14 cellular contexts compared by ENCODE assay signal in genomic region chr6:37205189-37205996, GRCh38. TPM values are rescaled to one million over a fixed set of nuclear protein-coding genes. Genes with fewer than 3 reads are reported as not detected.
DNase-seq lines count a peak whose midpoint lies in the region; ATAC-seq and TF ChIP-seq lines count a peak whose summit lies in the region.
"Had no signal": no experiment of that assay in that cellular context is flagged by ENCODE, and none has a peak within 500 bp of the region (broad histone marks: within the 10 kb centered on the region; RNA-seq: fewer than 3 reads in every experiment).

No MANE protein-coding gene starts in this region.

- H3K4me1 ChIP-seq in IMR-90 (ENCODE audit: control insufficient read depth, insufficient read depth, low read length), result peaks cover 2% of the 10 kb centered on the region; the same call in 1 of the 2 replicates

- TF ChIP-seq RAD21 in IMR-90 (IDR thresholded peaks at IDR 0.05; ENCODE audit: low read length), result no peak

- H4K8ac ChIP-seq in IMR-90 (ENCODE audit: low read depth in 2 of 2, low read length in 2 of 2), result no peak overlapping the region

- intact Hi-C loops in activated naive CD4-positive, alpha-beta T cell treated with anti-CD3 and anti-CD28 coated beads for 36 hours (cut with micrococcal nuclease), result loop anchor here (1.0 kb wide), 2 partner anchors 13 to 172 kb away; no protein-coding TSS in a partner anchor
- intact Hi-C loops in IMR-90 (cut with micrococcal nuclease), result no loop called here

- peaks cover 6% of the 10 kb centered on the region for H3K27me3 ChIP-seq in IMR-90 (ENCODE audit: control insufficient read depth, insufficient read depth, low read length)
- H3K27me3 ChIP-seq: tibial nerve had no signal

- H2BK20ac ChIP-seq in IMR-90 (ENCODE audit: low read depth, low read length), result no peak overlapping the region

- H3K18ac ChIP-seq in IMR-90 (ENCODE audit: low read depth, low read length), result no peak overlapping the region

- H2AK5ac ChIP-seq in IMR-90 (ENCODE audit: low read depth, low read length), result no peak overlapping the region

- peak overlapping the region; percentile 47 for H2AK9ac ChIP-seq in IMR-90 (replicated peaks; ENCODE audit: low read depth, low read length, poor library complexity)

- H3K23ac ChIP-seq in IMR-90 (ENCODE audit: low read depth, low read length), result no peak overlapping the region

- BruUV-seq in IMR-90 (replicated peaks; lab: Mats Ljungman, UMichigan), result no TSS peak

- H4K5ac ChIP-seq in IMR-90 (ENCODE audit: low read depth, low read length), result no peak overlapping the region

- CTCF ChIA-PET in activated naive CD4-positive, alpha-beta T cell treated with anti-CD3 and anti-CD28 coated beads for 36 hours (lab: Charles Lee), result interaction anchor here (0.7 to 19.0 kb wide), 6 partner anchors 18 to 332 kb away, joined by 3 to 704 read pairs (median 94); partner anchors contain the start of gene PIM1
- CTCF ChIA-PET in IMR-90 (lab: Yijun Ruan, JAX), result interaction anchor here (1.0 to 2.1 kb wide), 4 partner anchors 33 to 187 kb away, joined by 3 to 7 read pairs (median 6); no protein-coding TSS in a partner anchor

- 93% methylated on average over 3 of the region's 13 CpGs; no CpG with 5 or more reads in 1 of the 2 experiments for whole genome bisulfite sequencing in IMR-90 (ENCODE audit: extremely low coverage in 2 of 2, insufficient read length in 1 of 2), 2 experiments

- peak; percentile 57 for DNase-seq in activated naive CD4-positive, alpha-beta T cell treated with anti-CD3 and anti-CD28 coated beads for 36 hours
- no peak for DNase-seq in activated naive CD4-positive, alpha-beta T cell treated with Interleukin-2 at 50 U/mL for 16 hours
- DNase-seq in IMR-90 (no peak), MV-4-11 (lab: John Stamatoyannopoulos, UW) (no peak), NCI-H1436 (lab: John Stamatoyannopoulos, UW) (no peak)
- no peak for DNase-seq in activated naive CD8-positive, alpha-beta T cell treated with anti-CD3 and anti-CD28 coated beads, Interleukin-2, amount 10 ng/mL, durations not matched to agents 7 days and 5 days
- DNase-seq: AML-193, amniotic stem cell, NCI-H1436 treated with DMSO at 0.1 percent for 48 hours, NCI-H748 treated with DMSO at 0.1 percent for 48 hours had no signal

- no peak overlapping the region for H3K4ac ChIP-seq in IMR-90 (ENCODE audit: low read depth, low read length)

- no peak overlapping the region for H2AFZ ChIP-seq in IMR-90 (replicated peaks; ENCODE audit: low read length, poor library complexity)

- H3K79me1 ChIP-seq in IMR-90 (ENCODE audit: low read depth in 1 of 2, low read length in 2 of 2), result no peaks in the 10 kb centered on the region

- H3K4me1 Mint-ChIP-seq in activated naive CD4-positive, alpha-beta T cell treated with anti-CD3 and anti-CD28 coated beads for 36 hours (ENCODE audit: low read depth), result peaks cover 81% of the 10 kb centered on the region
- H3K4me1 Mint-ChIP-seq in activated naive CD8-positive, alpha-beta T cell treated with anti-CD3 and anti-CD28 coated beads, Interleukin-2, amount 10 ng/mL, durations not matched to agents 7 days and 5 days, result peaks cover 69% of the 10 kb centered on the region
- peaks cover 80% of the 10 kb centered on the region for H3K4me1 Mint-ChIP-seq in stimulated activated naive CD8-positive, alpha-beta T cell treated with anti-CD3 and anti-CD28 coated beads, Interleukin-15, Interleukin-2, amounts not matched to agents 100 ng/mL and 50 ng/mL, for 24 hours (ENCODE audit: low read depth)

- H3K14ac ChIP-seq in IMR-90 (replicated peaks; ENCODE audit: low read depth, low read length), result no peak overlapping the region

- H2BK5ac ChIP-seq in IMR-90 (ENCODE audit: low read depth, low read length, poor library complexity, severe bottlenecking), result no peak overlapping the region

- H4K91ac ChIP-seq in IMR-90 (ENCODE audit: insufficient read depth, low read depth, low read length), result no peak overlapping the region

- in situ Hi-C loops in IMR-90 (cut with MboI; ENCODE audit: low sequenced_read_pairs), result loop anchor here (10.0 kb wide), 1 partner anchor 151 kb away; no protein-coding TSS in a partner anchor

- H4K20me1 ChIP-seq in IMR-90 (ENCODE audit: insufficient read depth, low read length), result 0 out of 2 replicates have a peak, but pooled peaks cover 4% of the 10 kb centered on the region

- no peak overlapping the region for H3K4me3 ChIP-seq in IMR-90 (ENCODE audit: insufficient read depth, low read depth, low read length)
- H3K4me3 ChIP-seq: tibial nerve had no signal

- H3K9me3 ChIP-seq in IMR-90 (ENCODE audit: control insufficient read depth, insufficient read depth, low read length), result no peaks in the 10 kb centered on the region
- H3K9me3 ChIP-seq: tibial nerve had no signal

- H3K9ac ChIP-seq in IMR-90 (ENCODE audit: low read depth, low read length), result no peak overlapping the region

- H3K4me3 Mint-ChIP-seq in activated naive CD4-positive, alpha-beta T cell treated with anti-CD3 and anti-CD28 coated beads for 36 hours, result no peak overlapping the region
- peak overlapping the region; percentile 55 for H3K4me3 Mint-ChIP-seq in activated naive CD8-positive, alpha-beta T cell treated with anti-CD3 and anti-CD28 coated beads, Interleukin-2, amount 10 ng/mL, durations not matched to agents 7 days and 5 days
- H3K4me3 Mint-ChIP-seq in stimulated activated naive CD8-positive, alpha-beta T cell treated with anti-CD3 and anti-CD28 coated beads, Interleukin-15, Interleukin-2, amounts not matched to agents 100 ng/mL and 50 ng/mL, for 24 hours, result peak overlapping the region; percentile 58

- dilution Hi-C loops in IMR-90 (cut with HindIII; ENCODE audit: low sequenced_read_pairs, unreplicated experiment), result no loop called here

- no peak for TF ChIP-seq POLR2A in IMR-90 (IDR thresholded peaks at IDR 0.05; ENCODE audit: low read depth, low read length)

- H2BK15ac ChIP-seq in IMR-90 (ENCODE audit: low read depth, low read length), result no peak overlapping the region

- no peak for ATAC-seq in IMR-90 (ENCODE audit: low read depth)
- no peak for ATAC-seq in activated naive CD8-positive, alpha-beta T cell treated with anti-CD3 and anti-CD28 coated beads, Interleukin-2, amount 10 ng/mL, durations not matched to agents 7 days and 5 days (ENCODE audit: low read depth)
- no peak for ATAC-seq in GM19395 (IDR thresholded peaks at IDR 0.05; ENCODE audit: unreplicated experiment)

- no peaks in the 10 kb centered on the region for H3K9me1 ChIP-seq in IMR-90 (ENCODE audit: insufficient read depth, low read length)

- TF ChIP-seq CTCF in IMR-90 (conservative IDR thresholded peaks at IDR 0.05; ENCODE audit: low read depth, low read length), result no peak

- no peaks in the 10 kb centered on the region for H3K9me3 Mint-ChIP-seq in activated naive CD4-positive, alpha-beta T cell treated with anti-CD3 and anti-CD28 coated beads for 36 hours
- H3K9me3 Mint-ChIP-seq in activated naive CD8-positive, alpha-beta T cell treated with anti-CD3 and anti-CD28 coated beads, Interleukin-2, amount 10 ng/mL, durations not matched to agents 7 days and 5 days, result no peaks in the 10 kb centered on the region
- H3K9me3 Mint-ChIP-seq in stimulated activated naive CD8-positive, alpha-beta T cell treated with anti-CD3 and anti-CD28 coated beads, Interleukin-15, Interleukin-2, amounts not matched to agents 100 ng/mL and 50 ng/mL, for 24 hours, result no peaks in the 10 kb centered on the region

- H3K27me3 Mint-ChIP-seq in activated naive CD4-positive, alpha-beta T cell treated with anti-CD3 and anti-CD28 coated beads for 36 hours (ENCODE audit: low read depth), result no peaks in the 10 kb centered on the region
- no peaks in the 10 kb centered on the region for H3K27me3 Mint-ChIP-seq in activated naive CD8-positive, alpha-beta T cell treated with anti-CD3 and anti-CD28 coated beads, Interleukin-2, amount 10 ng/mL, durations not matched to agents 7 days and 5 days
- H3K27me3 Mint-ChIP-seq in stimulated activated naive CD8-positive, alpha-beta T cell treated with anti-CD3 and anti-CD28 coated beads, Interleukin-15, Interleukin-2, amounts not matched to agents 100 ng/mL and 50 ng/mL, for 24 hours, result no peaks in the 10 kb centered on the region

- peak overlapping the region; percentile 88 for H3K27ac Mint-ChIP-seq in activated naive CD4-positive, alpha-beta T cell treated with anti-CD3 and anti-CD28 coated beads for 36 hours
- peak overlapping the region; percentile 87 for H3K27ac Mint-ChIP-seq in activated naive CD8-positive, alpha-beta T cell treated with anti-CD3 and anti-CD28 coated beads, Interleukin-2, amount 10 ng/mL, durations not matched to agents 7 days and 5 days
- peak overlapping the region; percentile 92 for H3K27ac Mint-ChIP-seq in stimulated activated naive CD8-positive, alpha-beta T cell treated with anti-CD3 and anti-CD28 coated beads, Interleukin-15, Interleukin-2, amounts not matched to agents 100 ng/mL and 50 ng/mL, for 24 hours

- H3K27ac ChIP-seq in IMR-90 (ENCODE audit: insufficient read depth, low read length), result no peak overlapping the region
- H3K27ac ChIP-seq: epithelial cell of prostate, tibial nerve had no signal

- H3K36me3 ChIP-seq in IMR-90 (ENCODE audit: control insufficient read depth, insufficient read depth, low read length), result no peaks in the 10 kb centered on the region
- H3K36me3 ChIP-seq: tibial nerve had no signal

- no peak overlapping the region for H3K56ac ChIP-seq in IMR-90 (ENCODE audit: extremely low read depth, insufficient read depth, low read length)

- no peak overlapping the region for H2BK120ac ChIP-seq in IMR-90 (ENCODE audit: low read depth, low read length)

- no peak overlapping the region for H3K4me2 ChIP-seq in IMR-90 (ENCODE audit: low read depth, low read length)

- POLR2A ChIA-PET in IMR-90 (lab: Charles Lee; ENCODE audit: unreplicated experiment), result no interaction called here
- POLR2A ChIA-PET in activated naive CD8-positive, alpha-beta T cell treated with anti-CD3 and anti-CD28 coated beads, Interleukin-2, amount 10 ng/mL, durations not matched to agents 7 days and 5 days (lab: Charles Lee), result interaction anchor here (0.6 to 15.5 kb wide), 7 partner anchors 13 to 155 kb away, joined by 3 to 571 read pairs (median 5); partner anchors contain the start of gene PIM1

- no peaks in the 10 kb centered on the region for H3K36me3 Mint-ChIP-seq in activated naive CD4-positive, alpha-beta T cell treated with anti-CD3 and anti-CD28 coated beads for 36 hours (ENCODE audit: low read depth)
- H3K36me3 Mint-ChIP-seq in activated naive CD8-positive, alpha-beta T cell treated with anti-CD3 and anti-CD28 coated beads, Interleukin-2, amount 10 ng/mL, durations not matched to agents 7 days and 5 days, result peaks cover 3% of the 10 kb centered on the region
- H3K36me3 Mint-ChIP-seq in stimulated activated naive CD8-positive, alpha-beta T cell treated with anti-CD3 and anti-CD28 coated beads, Interleukin-15, Interleukin-2, amounts not matched to agents 100 ng/mL and 50 ng/mL, for 24 hours (ENCODE audit: low read depth), result no peaks in the 10 kb centered on the region

RNA-seq across cellular contexts. Expression of gene PIM1, which starts 35.4 kb away (rescaled TPM):
- 100 to 1,000 TPM; 226 to 227 TPM for total RNA-seq in activated naive CD4-positive, alpha-beta T cell treated with anti-CD3 and anti-CD28 coated beads for 36 hours
- 6.1 and 7.2 TPM in 2 replicates for total RNA-seq in IMR-90 (2012; rRNA removed)
- 12.8 and 18.5 TPM in 2 replicates for polyA plus RNA-seq in IMR-90 (2012; rRNA removed)
- polyA plus RNA-seq in IMR-90 (2012; cell fraction: cytosol; rRNA removed), result 12.2 and 21.8 TPM in 2 replicates
- 50.1 and 73.1 TPM in 2 replicates for polyA plus RNA-seq in IMR-90 (2012; cell fraction: nucleus; rRNA removed; ENCODE audit: low replicate concordance)
- 100 to 1,000 TPM; 428 to 445 TPM for total RNA-seq in activated naive CD8-positive, alpha-beta T cell treated with anti-CD3 and anti-CD28 coated beads, Interleukin-2, amount 10 ng/mL, durations not matched to agents 7 days and 5 days

RNA-seq across cellular contexts. Expression of gene TBC1D22B, which starts 52.2 kb away (rescaled TPM):
- total RNA-seq in activated naive CD4-positive, alpha-beta T cell treated with anti-CD3 and anti-CD28 coated beads for 36 hours, result 10 to 100 TPM; 13.4 to 15.1 TPM
- 6.6 and 7.5 TPM in 2 replicates for total RNA-seq in IMR-90 (2012; rRNA removed)
- polyA plus RNA-seq in IMR-90 (2012; rRNA removed), result 7.1 and 7.5 TPM in 2 replicates
- 5.0 and 5.7 TPM in 2 replicates for polyA plus RNA-seq in IMR-90 (2012; cell fraction: cytosol; rRNA removed)
- 6.7 and 15.6 TPM in 2 replicates for polyA plus RNA-seq in IMR-90 (2012; cell fraction: nucleus; rRNA removed; ENCODE audit: low replicate concordance)
- 10 to 100 TPM; 13.8 to 14.7 TPM for total RNA-seq in activated naive CD8-positive, alpha-beta T cell treated with anti-CD3 and anti-CD28 coated beads, Interleukin-2, amount 10 ng/mL, durations not matched to agents 7 days and 5 days

RNA-seq across cellular contexts. Expression of gene TMEM217, which starts 52.6 kb away (rescaled TPM):
- total RNA-seq in activated naive CD4-positive, alpha-beta T cell treated with anti-CD3 and anti-CD28 coated beads for 36 hours, result under 1 TPM; 0.81 to 0.95 TPM
- total RNA-seq in IMR-90 (2012; rRNA removed), result 1.4 TPM in 2 replicates
- polyA plus RNA-seq in IMR-90 (2012; rRNA removed), result 2.5 and 3.5 TPM in 2 replicates
- polyA plus RNA-seq in IMR-90 (2012; cell fraction: cytosol; rRNA removed), result 0.83 and 2.4 TPM in 2 replicates
- 2.2 and 9.6 TPM in 2 replicates for polyA plus RNA-seq in IMR-90 (2012; cell fraction: nucleus; rRNA removed; ENCODE audit: low replicate concordance)
- 1 to 10 TPM; 1.4 to 2.0 TPM for total RNA-seq in activated naive CD8-positive, alpha-beta T cell treated with anti-CD3 and anti-CD28 coated beads, Interleukin-2, amount 10 ng/mL, durations not matched to agents 7 days and 5 days

Comparison
In these comparisons a context has a peak if more than half of its experiments do, and no peak if none do; other contexts are left out.
1. RNA of gene PIM1, which starts 35.4 kb away (total RNA-seq): 428 to 445 TPM in activated naive CD8-positive, alpha-beta T cell treated with anti-CD3 and anti-CD28 coated beads, Interleukin-2, amount 10 ng/mL, durations not matched to agents 7 days and 5 days and 226 to 227 TPM in activated naive CD4-positive, alpha-beta T cell treated with anti-CD3 and anti-CD28 coated beads for 36 hours; 6.1 to 7.2 TPM in IMR-90; every median in the first group is over 10 times any median in the second.
2. Peak in every context shown above with its lines, with median percentiles within 50 percentile points of each other: H3K27ac Mint-ChIP-seq.